22 cellular contexts compared by ENCODE assay signal in genomic region chr10:36018996-36019395, GRCh38.
DNase-seq lines count a peak whose midpoint lies in the region; ATAC-seq and TF ChIP-seq lines count a peak whose summit lies in the region.
"Had no signal": no experiment of that assay in that cellular context is flagged by ENCODE, and none has a peak within 500 bp of the region (broad histone marks: within the 10 kb centered on the region; RNA-seq: fewer than 3 reads in every experiment).

No MANE protein-coding gene starts in this region.

- no peak overlapping the region for H3K56ac ChIP-seq in mesendoderm (ENCODE audit: low read length)

- TF ChIP-seq POLR2A in heart left ventricle (IDR thresholded peaks at IDR 0.05) (no peak), esophagus muscularis mucosa (IDR thresholded peaks at IDR 0.05; ENCODE audit: low read depth) (no peak)

- H3K4me1 Mint-ChIP-seq in stimulated activated naive B cell treated with anti-CD40 and anti-IgM and Interleukin-4, amounts not matched to agents 10 μg/mL and 1 μg/mL and 100 μg/mL, for 72 hours = no peaks in the 10 kb centered on the region
- H3K4me1 Mint-ChIP-seq: B cell; CD4-positive, CD25-positive, alpha-beta regulatory T cell had no signal

- H3K27ac ChIP-seq in heart left ventricle = no peak overlapping the region
- no peak overlapping the region for H3K27ac ChIP-seq in esophagus muscularis mucosa (replicated peaks in 1 of 4)
- H3K27ac ChIP-seq in mesendoderm (ENCODE audit: low read depth, low read length) = no peak overlapping the region
- H3K27ac ChIP-seq: 22Rv1, BLaER1, C4-2B had no signal

- no peak overlapping the region for H2BK15ac ChIP-seq in mesendoderm (replicated peaks; ENCODE audit: low read depth)

- H4K8ac ChIP-seq in mesendoderm (ENCODE audit: low read depth, low read length) = no peak overlapping the region

- intact Hi-C loops in Right ventricle myocardium superior (cut with DNase I) (no loop called here), heart left ventricle (cut with DNase I) (no loop called here), esophagus muscularis mucosa (cut with DNase I) (no loop called here)

- no peak overlapping the region for H3K4me3 Mint-ChIP-seq in stimulated activated naive B cell treated with anti-CD40 and anti-IgM and Interleukin-4, amounts not matched to agents 10 μg/mL and 1 μg/mL and 100 μg/mL, for 72 hours
- H3K4me3 Mint-ChIP-seq: B cell; CD4-positive, CD25-positive, alpha-beta regulatory T cell; CD8-positive, alpha-beta T cell; HFFc6 had no signal

- no peak overlapping the region for H3K4me3 ChIP-seq in heart left ventricle
- H3K4me3 ChIP-seq in esophagus muscularis mucosa = no peak overlapping the region
- H3K4me3 ChIP-seq in mesendoderm (ENCODE audit: low read length) = no peak overlapping the region
- H3K4me3 ChIP-seq: BLaER1, GM12878, HAP-1 had no signal

- TF ChIP-seq CTCF in heart left ventricle (IDR thresholded peaks at IDR 0.05) (no peak), esophagus muscularis mucosa (IDR thresholded peaks at IDR 0.05) (no peak)

- no peak overlapping the region for H2BK5ac ChIP-seq in mesendoderm (ENCODE audit: low read length)

- H3K9me3 Mint-ChIP-seq in stimulated activated naive B cell treated with anti-CD40 and anti-IgM and Interleukin-4, amounts not matched to agents 10 μg/mL and 1 μg/mL and 100 μg/mL, for 72 hours = peaks cover 0 to 1% of the 10 kb centered on the region in 2 donors
- H3K9me3 Mint-ChIP-seq: CD8-positive, alpha-beta T cell; HFFc6 had no signal

- H3K4me2 ChIP-seq in mesendoderm (ENCODE audit: low read length) = no peak overlapping the region
- H3K4me2 ChIP-seq: BLaER1 had no signal

- ATAC-seq in Right ventricle myocardium superior (ENCODE audit: poor library complexity) (no peak), heart left ventricle (no peak)
- ATAC-seq in stimulated activated naive B cell treated with anti-CD40 and anti-IgM and Interleukin-4, amounts not matched to agents 10 μg/mL and 1 μg/mL and 100 μg/mL, for 72 hours (replicated peaks) = no peak
- ATAC-seq: CD8-positive, alpha-beta T cell; GM12878 had no signal

- no peak overlapping the region for H3K9ac ChIP-seq in mesendoderm (ENCODE audit: low read length)
- H3K9ac ChIP-seq: BLaER1 had no signal

- H4K5ac ChIP-seq in mesendoderm (ENCODE audit: low read length) = no peak overlapping the region

- DNase-seq in Right ventricle myocardium superior (peak; percentile 40), heart left ventricle (no peak), esophagus muscularis mucosa (ENCODE audit: extremely low spot score) (peak; percentile 86), mesendoderm (no peak), T-helper 2 cell (no peak), NCI-H2107 (lab: John Stamatoyannopoulos, UW) (no peak)
- DNase-seq in stimulated activated naive B cell treated with anti-CD40 and anti-IgM and Interleukin-4, amounts not matched to agents 10 μg/mL and 1 μg/mL and 100 μg/mL, for 72 hours = no peak
- no peak for DNase-seq in stimulated activated CD4-positive, alpha-beta T cell treated with anti-CD3 and anti-CD28 coated beads, Interleukin-2, amount 100 ng/mL, for 48 hours
- DNase-seq: Caco-2; CD4-positive, CD25-positive, alpha-beta regulatory T cell; CD8-positive, alpha-beta T cell; DMS153; DND-41; GDM1; GOT3; HFFc6 had no signal

- H3K18ac ChIP-seq in mesendoderm (ENCODE audit: low read length) = no peak overlapping the region

- no peak overlapping the region for H3K23ac ChIP-seq in mesendoderm (ENCODE audit: low read length)

- H3K27ac Mint-ChIP-seq in stimulated activated naive B cell treated with anti-CD40 and anti-IgM and Interleukin-4, amounts not matched to agents 10 μg/mL and 1 μg/mL and 100 μg/mL, for 72 hours = no peak overlapping the region
- H3K27ac Mint-ChIP-seq: B cell; CD4-positive, CD25-positive, alpha-beta regulatory T cell; CD8-positive, alpha-beta T cell; HFFc6 had no signal

- H3K9me3 ChIP-seq in heart left ventricle = no peaks in the 10 kb centered on the region
- H3K9me3 ChIP-seq in esophagus muscularis mucosa = no peaks in the 10 kb centered on the region
- H3K9me3 ChIP-seq: BLaER1, Caco-2, HAP-1 had no signal

- H3K27me3 Mint-ChIP-seq in stimulated activated naive B cell treated with anti-CD40 and anti-IgM and Interleukin-4, amounts not matched to agents 10 μg/mL and 1 μg/mL and 100 μg/mL, for 72 hours = no peaks in the 10 kb centered on the region
- H3K27me3 Mint-ChIP-seq: B cell; CD4-positive, CD25-positive, alpha-beta regulatory T cell had no signal

- H3K4ac ChIP-seq in mesendoderm (ENCODE audit: low read depth, low read length) = peak overlapping the region; percentile 48

- H3K36me3 ChIP-seq in heart left ventricle (no peaks in the 10 kb centered on the region), esophagus muscularis mucosa (no peaks in the 10 kb centered on the region), mesendoderm (ENCODE audit: control insufficient read depth, insufficient read depth, low read length) (no peaks in the 10 kb centered on the region)
- H3K36me3 ChIP-seq: BLaER1, HAP-1 had no signal

- no peaks in the 10 kb centered on the region for H3K79me2 ChIP-seq in mesendoderm (ENCODE audit: control insufficient read depth, insufficient read depth, low read length)

- no peak overlapping the region for H2AK5ac ChIP-seq in mesendoderm (ENCODE audit: low read length)

- no peaks in the 10 kb centered on the region for H3K79me1 ChIP-seq in mesendoderm (ENCODE audit: low read length)

- H3K27me3 ChIP-seq in heart left ventricle (no peaks in the 10 kb centered on the region), esophagus muscularis mucosa (no peaks in the 10 kb centered on the region), mesendoderm (ENCODE audit: insufficient read depth, low read length, poor library complexity) (no peaks in the 10 kb centered on the region)
- H3K27me3 ChIP-seq: BLaER1 had no signal

- TF ChIP-seq EP300 in esophagus muscularis mucosa (IDR thresholded peaks at IDR 0.05) = no peak

- 94 to 96% (median 94%) methylated on average over 5 of the region's 5 CpGs for WGBS in heart left ventricle, 4 donors
- WGBS in esophagus muscularis mucosa = 95% methylated on average over 5 of the region's 5 CpGs
- WGBS in mesendoderm (ENCODE audit: extremely low coverage, insufficient coverage, low lambda C conversion rate) = no CpG with 5 or more reads among the region's 5 CpGs

- no peaks in the 10 kb centered on the region for H3K36me3 Mint-ChIP-seq in stimulated activated naive B cell treated with anti-CD40 and anti-IgM and Interleukin-4, amounts not matched to agents 10 μg/mL and 1 μg/mL and 100 μg/mL, for 72 hours
- H3K36me3 Mint-ChIP-seq: CD4-positive, CD25-positive, alpha-beta regulatory T cell; CD8-positive, alpha-beta T cell had no signal

- no peak overlapping the region for H2BK120ac ChIP-seq in mesendoderm (ENCODE audit: low read depth, low read length)

- H3K4me1 ChIP-seq in heart left ventricle = peaks cover 0 to 11% (median 0%) of the 10 kb centered on the region in 12 donors
- no peaks in the 10 kb centered on the region for H3K4me1 ChIP-seq in esophagus muscularis mucosa
- no peaks in the 10 kb centered on the region for H3K4me1 ChIP-seq in mesendoderm (ENCODE audit: control insufficient read depth, low read depth, low read length)
- H3K4me1 ChIP-seq: BLaER1, Caco-2, HAP-1 had no signal

Comparison
In these comparisons a context has a peak if more than half of its experiments do, and no peak if none do; other contexts are left out.
1. DNase-seq: peak in Right ventricle myocardium superior (single experiment) and esophagus muscularis mucosa (single experiment); none in heart left ventricle (0 of 5), mesendoderm (single experiment), stimulated activated naive B cell treated with anti-CD40 and anti-IgM and Interleukin-4, amounts not matched to agents 10 μg/mL and 1 μg/mL and 100 μg/mL, for 72 hours (single experiment), T-helper 2 cell (0 of 5), NCI-H2107 (single experiment) and stimulated activated CD4-positive, alpha-beta T cell treated with anti-CD3 and anti-CD28 coated beads, Interleukin-2, amount 100 ng/mL, for 48 hours (0 of 2).